23 cellular contexts compared by ENCODE assay signal in the genomic region with DNA sequence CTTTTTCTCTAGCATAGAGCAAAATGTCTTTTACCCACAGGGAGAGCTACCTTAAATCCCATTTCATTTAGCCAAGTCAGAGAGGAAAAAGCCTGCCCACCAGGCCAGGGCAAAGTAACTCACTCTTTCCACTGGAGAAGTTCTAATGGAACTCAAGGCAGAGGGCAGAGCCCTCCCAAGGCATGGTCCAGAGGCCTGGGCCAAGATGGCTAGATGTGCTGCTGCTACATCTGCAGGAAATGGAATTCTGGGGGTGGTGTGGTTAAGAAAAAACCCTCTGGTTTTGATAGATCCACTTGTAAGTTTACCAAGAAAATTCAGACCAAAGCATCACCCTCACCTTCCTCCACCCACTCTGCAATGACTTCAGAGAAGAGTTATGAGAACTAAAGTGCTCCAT. TPM values are rescaled to one million over a fixed set of nuclear protein-coding genes. Genes with fewer than 3 reads are reported as not detected.
DNase-seq lines count a peak whose midpoint lies in the region; ATAC-seq and TF ChIP-seq lines count a peak whose summit lies in the region.
"Had no signal": no experiment of that assay in that cellular context is flagged by ENCODE, and none has a peak within 500 bp of the region (broad histone marks: within the 10 kb centered on the region; RNA-seq: fewer than 3 reads in every experiment).

No MANE protein-coding gene starts in this region.

- no peaks in the 10 kb centered on the region for H3K79me2 ChIP-seq in mammary epithelial cell (ENCODE audit: insufficient read depth, low read length)

- H3K27me3 Mint-ChIP-seq in activated CD8-positive, alpha-beta T cell treated with anti-CD3 and anti-CD28 coated beads, Interleukin-2, amount 10 ng/mL, durations not matched to agents 7 days and 5 days (ENCODE audit: low read depth) = no peaks in the 10 kb centered on the region
- H3K27me3 Mint-ChIP-seq in immature natural killer cell (ENCODE audit: low read depth in 3 of 3) (peaks cover 0 to 2% (median 2%) of the 10 kb centered on the region in 3 donors), mesothelial cell of epicardium (ENCODE audit: low read depth) (no peaks in the 10 kb centered on the region)

- intact Hi-C loops in mammary epithelial cell (cut with micrococcal nuclease) = no loop called here
- intact Hi-C loops in breast epithelium (cut with DNase I; ENCODE audit: low total_unique reads) = no loop called here

- dilution Hi-C loops in mammary epithelial cell (cut with HindIII; ENCODE audit: low sequenced_read_pairs) = no loop called here

- TF ChIP-seq CTCF in mammary epithelial cell (conservative IDR thresholded peaks at IDR 0.05 in 1 of 2, IDR thresholded peaks at IDR 0.05 in 1 of 2; ENCODE audit: extremely low read depth in 1 of 2, insufficient read depth in 1 of 2, low read depth in 1 of 2, low read length in 2 of 2) (no peak), breast epithelium (IDR thresholded peaks at IDR 0.05) (no peak), mesothelial cell of epicardium (IDR thresholded peaks at IDR 0.05; ENCODE audit: unreplicated experiment) (no peak)

- CTCF ChIA-PET in mammary epithelial cell (lab: Charles Lee; ENCODE audit: low non-redundant PET) = no interaction called here
- CTCF ChIA-PET in activated CD8-positive, alpha-beta T cell treated with anti-CD3 and anti-CD28 coated beads, Interleukin-2, amount 10 ng/mL, durations not matched to agents 7 days and 5 days (lab: Charles Lee) = interaction anchor here (1.6 to 2.3 kb wide), 2 partner anchors 14 to 79 kb away, joined by 5 read pairs; no protein-coding TSS in a partner anchor

- DNase-seq in mammary epithelial cell = no peak
- DNase-seq in breast epithelium (ENCODE audit: low spot score in 2 of 2) = no peak
- no peak for DNase-seq in activated CD8-positive, alpha-beta T cell treated with anti-CD3 and anti-CD28 coated beads, Interleukin-2, amount 10 ng/mL, durations not matched to agents 7 days and 5 days
- no peak for DNase-seq in immature natural killer cell
- DNase-seq in mesothelial cell of epicardium (ENCODE audit: low spot score in 2 of 2, unreplicated experiment in 2 of 2) = no peak
- no peak for DNase-seq in DMS53 (lab: John Stamatoyannopoulos, UW)
- no peak for DNase-seq in activated gamma-delta T cell (lab: John Stamatoyannopoulos, UW)
- DNase-seq in GOT3 (lab: John Stamatoyannopoulos, UW) = no peak
- DNase-seq: COR-L47; dorsolateral prefrontal cortex; Karpas-422; midbrain; NCI-H1105; NCI-H2107; NCI-H510A treated with DMSO at 0.1 percent for 48 hours; stimulated activated CD4-positive, alpha-beta T cell treated with anti-CD3 and anti-CD28 coated beads, Interleukin-12 subunit alpha, Interleukin-12 subunit beta, amount 100 ng/mL, for 4 hours; stimulated activated naive CD4-positive, alpha-beta T cell; upper lobe of left lung had no signal

- H3K27ac Mint-ChIP-seq in activated CD8-positive, alpha-beta T cell treated with anti-CD3 and anti-CD28 coated beads, Interleukin-2, amount 10 ng/mL, durations not matched to agents 7 days and 5 days = peak overlapping the region; percentile 88
- H3K27ac Mint-ChIP-seq in immature natural killer cell (peak overlapping the region; percentile 34 to 88 (median 62)), mesothelial cell of epicardium (no peak overlapping the region)
- H3K27ac Mint-ChIP-seq: neural progenitor cell had no signal

- H3K36me3 ChIP-seq in mammary epithelial cell (ENCODE audit: insufficient read depth, low read length) (no peaks in the 10 kb centered on the region), breast epithelium (no peaks in the 10 kb centered on the region)
- H3K36me3 ChIP-seq: cardiac muscle cell, neural progenitor cell, upper lobe of left lung had no signal

- no peak overlapping the region for H3K9ac ChIP-seq in mammary epithelial cell (ENCODE audit: insufficient read depth, low read length)
- H3K9ac ChIP-seq: neural progenitor cell had no signal

- no peak overlapping the region for H3K4me2 ChIP-seq in mammary epithelial cell (ENCODE audit: insufficient read depth, low read depth, low read length)
- H3K4me2 ChIP-seq: neural progenitor cell had no signal

- BruUV-seq in mammary epithelial cell (replicated peaks; lab: Mats Ljungman, UMichigan) = no TSS peak

- no peak for TF ChIP-seq POLR2A in breast epithelium (IDR thresholded peaks at IDR 0.05)

- H3K9me3 ChIP-seq in mammary epithelial cell (replicated peaks; ENCODE audit: insufficient read depth, low read length) (no peaks in the 10 kb centered on the region), breast epithelium (peaks cover 5 to 10% of the 10 kb centered on the region in 2 donors)
- H3K9me3 ChIP-seq: upper lobe of left lung had no signal

- no peaks in the 10 kb centered on the region for H4K20me1 ChIP-seq in mammary epithelial cell (ENCODE audit: insufficient read depth, low read length)

- in situ Hi-C loops in mammary epithelial cell (cut with MboI; ENCODE audit: low sequenced_read_pairs in 2 of 2) = no loop called here

- H3K9me3 Mint-ChIP-seq in activated CD8-positive, alpha-beta T cell treated with anti-CD3 and anti-CD28 coated beads, Interleukin-2, amount 10 ng/mL, durations not matched to agents 7 days and 5 days (ENCODE audit: insufficient read depth) = peaks cover 5% of the 10 kb centered on the region
- peaks cover 0 to 2% (median 0%) of the 10 kb centered on the region in 6 donors for H3K9me3 Mint-ChIP-seq in immature natural killer cell
- H3K9me3 Mint-ChIP-seq in mesothelial cell of epicardium = peaks cover 4% of the 10 kb centered on the region

- H3K4me3 Mint-ChIP-seq in activated CD8-positive, alpha-beta T cell treated with anti-CD3 and anti-CD28 coated beads, Interleukin-2, amount 10 ng/mL, durations not matched to agents 7 days and 5 days = peak overlapping the region; percentile 43
- peak overlapping the region in 4 of 5 donors; percentile 22 to 57 (median 40) for H3K4me3 Mint-ChIP-seq in immature natural killer cell
- H3K4me3 Mint-ChIP-seq in mesothelial cell of epicardium = no peak overlapping the region
- H3K4me3 Mint-ChIP-seq: neural progenitor cell had no signal

- no peaks in the 10 kb centered on the region for H3K4me1 ChIP-seq in mammary epithelial cell (ENCODE audit: insufficient read depth, low read length)
- H3K4me1 ChIP-seq in breast epithelium = no peaks in the 10 kb centered on the region
- H3K4me1 ChIP-seq: neural progenitor cell, upper lobe of left lung had no signal

- POLR2A ChIA-PET in activated CD8-positive, alpha-beta T cell treated with anti-CD3 and anti-CD28 coated beads, Interleukin-2, amount 10 ng/mL, durations not matched to agents 7 days and 5 days (lab: Charles Lee) = no interaction called here

- peaks cover 85% of the 10 kb centered on the region for H3K4me1 Mint-ChIP-seq in activated CD8-positive, alpha-beta T cell treated with anti-CD3 and anti-CD28 coated beads, Interleukin-2, amount 10 ng/mL, durations not matched to agents 7 days and 5 days (ENCODE audit: low read depth)
- H3K4me1 Mint-ChIP-seq in immature natural killer cell (peaks cover 1 to 73% of the 10 kb centered on the region in 2 donors), mesothelial cell of epicardium (no peaks in the 10 kb centered on the region)
- H3K4me1 Mint-ChIP-seq: neural progenitor cell had no signal

- no peak overlapping the region for H3K27ac ChIP-seq in mammary epithelial cell (ENCODE audit: insufficient read depth, low read depth, low read length)
- H3K27ac ChIP-seq in breast epithelium = no peak overlapping the region
- H3K27ac ChIP-seq: cardiac muscle cell, dorsolateral prefrontal cortex, neural progenitor cell, upper lobe of left lung, VCaP had no signal

- H2AFZ ChIP-seq in mammary epithelial cell (ENCODE audit: low read depth, low read length) = peak overlapping the region; percentile 46
- H2AFZ ChIP-seq: neural progenitor cell had no signal

- H3K36me3 Mint-ChIP-seq in activated CD8-positive, alpha-beta T cell treated with anti-CD3 and anti-CD28 coated beads, Interleukin-2, amount 10 ng/mL, durations not matched to agents 7 days and 5 days (ENCODE audit: low read depth) = peaks cover 30% of the 10 kb centered on the region
- H3K36me3 Mint-ChIP-seq in immature natural killer cell (no peaks in the 10 kb centered on the region), mesothelial cell of epicardium (no peaks in the 10 kb centered on the region)
- H3K36me3 Mint-ChIP-seq: neural progenitor cell had no signal

- H3K27me3 ChIP-seq in mammary epithelial cell (ENCODE audit: insufficient read depth, low read length) (no peaks in the 10 kb centered on the region), breast epithelium (no peaks in the 10 kb centered on the region)
- H3K27me3 ChIP-seq: cardiac muscle cell, dorsolateral prefrontal cortex, neural progenitor cell, upper lobe of left lung had no signal

- H3K4me3 ChIP-seq in mammary epithelial cell (replicated peaks in 1 of 3; ENCODE audit: insufficient read depth in 1 of 3, low read depth in 2 of 3, low read length in 3 of 3) (no peak overlapping the region), breast epithelium (no peak overlapping the region)
- H3K4me3 ChIP-seq: cardiac muscle cell, dorsolateral prefrontal cortex, neural progenitor cell, upper lobe of left lung had no signal

- ATAC-seq in activated CD8-positive, alpha-beta T cell treated with anti-CD3 and anti-CD28 coated beads, Interleukin-2, amount 10 ng/mL, durations not matched to agents 7 days and 5 days = peak; percentile 64

RNA-seq across cellular contexts. Expression of gene CSF2, which starts 37.3 kb away (rescaled TPM):
- total RNA-seq in mammary epithelial cell (10 to 100 TPM in 1 of 2 donors, not detected in 1; 12.8 TPM), breast epithelium (not detected), mesothelial cell of epicardium (not detected in 3 replicates)
- polyA plus RNA-seq in mammary epithelial cell (7.2 TPM), immature natural killer cell (under 1 TPM in 2 of 3 donors, not detected in 1; 0.43 to 0.86 TPM)
- 3.0 TPM for polyA minus RNA-seq in mammary epithelial cell
- under 1 TPM; 0.55 to 0.61 TPM for total RNA-seq in activated CD8-positive, alpha-beta T cell treated with anti-CD3 and anti-CD28 coated beads, Interleukin-2, amount 10 ng/mL, durations not matched to agents 7 days and 5 days
- total RNA-seq: cardiac muscle cell, dorsolateral prefrontal cortex had no signal
- polyA plus RNA-seq: cardiac muscle cell had no signal

RNA-seq across cellular contexts. Expression of gene IL3, which starts 50.5 kb away (rescaled TPM):
- total RNA-seq in mammary epithelial cell = not detected
- polyA plus RNA-seq in mammary epithelial cell = not detected
- polyA minus RNA-seq in mammary epithelial cell = not detected
- not detected for total RNA-seq in breast epithelium
- not detected for total RNA-seq in activated CD8-positive, alpha-beta T cell treated with anti-CD3 and anti-CD28 coated beads, Interleukin-2, amount 10 ng/mL, durations not matched to agents 7 days and 5 days
- polyA plus RNA-seq in immature natural killer cell = under 1 TPM in 1 of 3 donors, not detected in 2; 0.20 TPM
- total RNA-seq in mesothelial cell of epicardium = not detected in 3 replicates
- total RNA-seq: cardiac muscle cell, dorsolateral prefrontal cortex, epithelial cell of proximal tubule, upper lobe of left lung had no signal
- polyA plus RNA-seq: adipose tissue, cardiac muscle cell had no signal
